8 cellular contexts compared by ENCODE assay signal in genomic region chr17:45619983-45620382, GRCh38.
DNase-seq lines count a peak whose midpoint lies in the region; ATAC-seq and TF ChIP-seq lines count a peak whose summit lies in the region.
"Not testable (repeated sequence)": the region's sequence is repeated elsewhere in the genome, so short reads cannot be mapped to it uniquely, and the experiment has no call there.

No MANE protein-coding gene starts in this region.

- TF ChIP-seq EP300 in upper lobe of left lung (IDR thresholded peaks at IDR 0.05): not testable (repeated sequence)

- peak overlapping the region; percentile 88 for H3K4me3 Mint-ChIP-seq in HFFc6
- H3K4me3 Mint-ChIP-seq in chondrocyte (ENCODE audit: unreplicated experiment): peak overlapping the region; percentile 75

- not testable (repeated sequence) for H3K4me1 Mint-ChIP-seq in HFFc6 (ENCODE audit: low read depth); chondrocyte (ENCODE audit: low read depth)

- H3K27me3 ChIP-seq in skeletal muscle satellite cell (ENCODE audit: control insufficient read depth, insufficient read depth, low read length); upper lobe of left lung: not testable (repeated sequence)

- H3K36me3 ChIP-seq in skeletal muscle satellite cell (ENCODE audit: insufficient read depth, low read length); upper lobe of left lung: not testable (repeated sequence)

- not testable (repeated sequence) for H3K27me3 Mint-ChIP-seq in HFFc6 (ENCODE audit: insufficient read depth); chondrocyte (ENCODE audit: low read depth)

- not testable (repeated sequence) for H3K9me3 ChIP-seq in skeletal muscle satellite cell (replicated peaks; ENCODE audit: low read length); upper lobe of left lung

- not testable (repeated sequence) for H3K9me3 Mint-ChIP-seq in HFFc6; chondrocyte (ENCODE audit: low read depth)

- not testable (repeated sequence) for TF ChIP-seq CTCF in HFFc6 (IDR thresholded peaks at IDR 0.05); chondrocyte (IDR thresholded peaks at IDR 0.05); upper lobe of left lung (IDR thresholded peaks at IDR 0.05)

- DNase-seq in HFFc6 (peak; percentile 62), KBM-7 (peak; percentile 83), kidney tubule cell (ENCODE audit: low spot score) (peak; percentile 57), upper lobe of left lung (peak; percentile 82 to 90)
- peak; percentile 86 to 92 for DNase-seq in activated CD4-positive, alpha-beta T cell treated with anti-CD3 and anti-CD28 coated beads, Interleukin-2, amount 50 U/mL, for 48 hours
- not testable (repeated sequence) for DNase-seq in chondrocyte (ENCODE audit: low spot score)

- in situ Hi-C loops in KBM-7 (cut with MboI; ENCODE audit: low pct_unique_long_range_greater_than_20kb, low sequenced_read_pairs): not testable (repeated sequence)

- not testable (repeated sequence) for H3K4me1 ChIP-seq in skeletal muscle satellite cell (ENCODE audit: control insufficient read depth, insufficient read depth, low read length); upper lobe of left lung

- 1 to 5% methylated on average over 9 of the region's 16 CpGs for WGBS in upper lobe of left lung, 2 donors

- H3K4me2 ChIP-seq in skeletal muscle satellite cell (ENCODE audit: low read length): peak overlapping the region; percentile 74

- H3K4me3 ChIP-seq in skeletal muscle satellite cell (ENCODE audit: low read length) (peak overlapping the region; percentile 63), upper lobe of left lung (peak overlapping the region; percentile 32 to 94 (median 72))

- ATAC-seq in GM18505 (IDR thresholded peaks at IDR 0.05; ENCODE audit: unreplicated experiment) (peak; percentile 95), upper lobe of left lung (ENCODE audit: low FRiP score in 2 of 2) (peak; percentile 98 to 100)

- peak overlapping the region in 1 of 4 donors; percentile 77 for H3K27ac ChIP-seq in upper lobe of left lung

- not testable (repeated sequence) for H3K27ac Mint-ChIP-seq in HFFc6; chondrocyte (ENCODE audit: unreplicated experiment)

- not testable (repeated sequence) for H3K36me3 Mint-ChIP-seq in HFFc6 (ENCODE audit: low read depth); chondrocyte (ENCODE audit: low read depth)

- not testable (repeated sequence) for H3K9ac ChIP-seq in skeletal muscle satellite cell (ENCODE audit: low read depth, low read length)

- not testable (repeated sequence) for TF ChIP-seq POLR2A in GM18505 (IDR thresholded peaks at IDR 0.05; ENCODE audit: borderline replicate concordance, extremely low read depth, insufficient read depth, insufficient read length); upper lobe of left lung (IDR thresholded peaks at IDR 0.05)
